ENCODE assay signal across 12 cellular contexts in the genomic region with DNA sequence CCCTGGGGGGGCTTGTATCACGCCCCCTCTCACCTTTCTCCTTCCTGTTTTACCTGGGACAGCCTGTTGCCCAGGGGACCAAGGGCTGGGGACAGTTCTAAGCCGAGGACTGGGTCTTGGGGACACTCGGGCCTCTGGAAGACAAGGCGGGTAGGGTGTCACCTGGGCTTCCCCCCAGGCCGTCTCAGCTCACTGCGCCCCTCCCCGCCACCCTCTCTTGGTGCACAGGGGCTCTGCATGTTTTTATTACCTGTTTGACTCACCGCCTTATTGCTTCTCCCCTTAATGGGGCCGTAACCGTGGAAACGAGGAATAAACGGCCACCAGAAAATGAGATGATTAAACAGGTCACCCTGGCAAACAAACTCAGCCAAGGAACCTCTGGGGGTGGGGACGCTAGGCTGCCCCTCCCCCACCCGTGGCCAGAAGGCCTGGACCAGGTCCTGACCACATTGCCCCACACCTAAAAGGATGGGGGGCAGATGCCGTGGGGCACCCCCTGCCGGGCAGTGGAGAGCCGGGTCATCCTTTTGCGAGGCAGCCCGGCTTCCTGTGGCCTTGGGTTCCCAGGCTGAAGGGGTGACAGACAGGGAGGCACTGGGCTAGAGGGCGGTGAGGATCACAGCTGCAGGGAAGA.
DNase-seq lines count a peak whose midpoint lies in the region; ATAC-seq and TF ChIP-seq lines count a peak whose summit lies in the region.
"Had no signal": no experiment of that assay in that cellular context is flagged by ENCODE, and none has a peak within 500 bp of the region (broad histone marks: within the 10 kb centered on the region; RNA-seq: fewer than 3 reads in every experiment).

No MANE protein-coding gene starts in this region.

- H3K27ac ChIP-seq in ovary (peak overlapping the region; percentile 47 to 80), foreskin keratinocyte (no peak overlapping the region)

- H3K4me1 ChIP-seq in ovary (ENCODE audit: insufficient read depth) = peaks cover 29% of the 10 kb centered on the region
- H3K4me1 ChIP-seq in foreskin keratinocyte = no peaks in the 10 kb centered on the region

- DNase-seq in Caki2 (ENCODE audit: low read depth) = peak; percentile 81
- DNase-seq in NCI-H526 treated with DMSO at 0.1 percent for 48 hours (lab: John Stamatoyannopoulos, UW) = peak; percentile 21
- DNase-seq in glomerular visceral epithelial cell (ENCODE audit: extremely low spot score) = peak; percentile 54
- peak in 1 of 5 donors; percentile 51 for DNase-seq in ovary
- DNase-seq in NCI-H446 (lab: John Stamatoyannopoulos, UW) = no peak
- DNase-seq in stimulated activated CD4-positive, alpha-beta T cell treated with anti-CD3 and anti-CD28 coated beads, Interleukin-2, amount 100 ng/mL, for 24 hours = no peak
- DNase-seq in foreskin keratinocyte = no peak
- DNase-seq: CD4-positive, alpha-beta memory T cell; hippocampal formation; NCI-H1436; posterior cingulate gyrus had no signal

- 32 to 42% (median 33%) methylated on average over 20 of the region's 20 CpGs for WGBS in ovary, 3 donors

- intact Hi-C loops in ovary (cut with DNase I) = loop anchor here in 2 of 4 donors (1.0 to 10.0 kb wide), 2 partner anchors 136 to 152 kb away; no protein-coding TSS in a partner anchor

- H3K4me3 ChIP-seq in ovary = no peak overlapping the region

- ATAC-seq in GM18861 (IDR thresholded peaks at IDR 0.05; ENCODE audit: unreplicated experiment) = no peak
- ATAC-seq in foreskin keratinocyte = no peak

- no peaks in the 10 kb centered on the region for H3K27me3 ChIP-seq in ovary
- no peaks in the 10 kb centered on the region for H3K27me3 ChIP-seq in foreskin keratinocyte

- no peak for TF ChIP-seq POLR2A in ovary (IDR thresholded peaks at IDR 0.05)

- no peak for TF ChIP-seq EP300 in ovary (IDR thresholded peaks at IDR 0.05)

- no peaks in the 10 kb centered on the region for H3K9me3 ChIP-seq in ovary

- no peaks in the 10 kb centered on the region for H3K36me3 ChIP-seq in ovary

- TF ChIP-seq CTCF in ovary (IDR thresholded peaks at IDR 0.05) = no peak
- no peak for TF ChIP-seq CTCF in foreskin keratinocyte (conservative IDR thresholded peaks at IDR 0.05)

- in situ Hi-C loops in Caki2 (cut with HindIII; ENCODE audit: low pct_unique_long_range_greater_than_20kb, low sequenced_read_pairs) = no loop called here

Comparison
In these comparisons a context has a peak if more than half of its experiments do, and no peak if none do; other contexts are left out.
1. DNase-seq: peak in Caki2 (single experiment), NCI-H526 treated with DMSO at 0.1 percent for 48 hours (single experiment) and glomerular visceral epithelial cell (single experiment); none in NCI-H446 (0 of 2), stimulated activated CD4-positive, alpha-beta T cell treated with anti-CD3 and anti-CD28 coated beads, Interleukin-2, amount 100 ng/mL, for 24 hours (0 of 2) and foreskin keratinocyte (0 of 2).